13 cellular contexts compared by ENCODE assay signal in genomic region chr1:100076744-100077143, GRCh38. TPM values are rescaled to one million over a fixed set of nuclear protein-coding genes. Genes with fewer than 3 reads are reported as not detected.
DNase-seq lines count a peak whose midpoint lies in the region; ATAC-seq, FAIRE-seq and TF ChIP-seq lines count a peak whose summit lies in the region.
"Had no signal": no experiment of that assay in that cellular context is flagged by ENCODE, and none has a peak within 500 bp of the region (broad histone marks: within the 10 kb centered on the region; RNA-seq: fewer than 3 reads in every experiment).

No MANE protein-coding gene starts in this region.

- peaks cover 4% of the 10 kb centered on the region for H3K4me1 Mint-ChIP-seq in mesothelial cell of epicardium
- peaks cover 3% of the 10 kb centered on the region for H3K4me1 Mint-ChIP-seq in T-helper 2 cell treated with Interferon-gamma antibody and Interleukin-4, amounts not matched to agents 5 μg/mL and 100 μg/mL, for 36 hours (ENCODE audit: low read depth)
- peaks cover 12% of the 10 kb centered on the region for H3K4me1 Mint-ChIP-seq in WTC11

- peak; percentile 82 for FAIRE-seq in GM19239 (lab: Jason Lieb, UNC)

- CTCF ChIA-PET in WTC11 (lab: Charles Lee): no interaction called here

- H3K27ac Mint-ChIP-seq in mesothelial cell of epicardium: no peak overlapping the region
- no peak overlapping the region for H3K27ac Mint-ChIP-seq in T-helper 2 cell treated with Interferon-gamma antibody and Interleukin-4, amounts not matched to agents 5 μg/mL and 100 μg/mL, for 36 hours
- no peak overlapping the region for H3K27ac Mint-ChIP-seq in WTC11
- H3K27ac Mint-ChIP-seq: activated naive CD8-positive, alpha-beta T cell treated with anti-CD3 and anti-CD28 coated beads, Interleukin-2, amount 10 ng/mL, durations not matched to agents 7 days and 5 days had no signal

- no peak overlapping the region for H3K4me3 Mint-ChIP-seq in mesothelial cell of epicardium
- no peak overlapping the region for H3K4me3 Mint-ChIP-seq in T-helper 2 cell treated with Interferon-gamma antibody and Interleukin-4, amounts not matched to agents 5 μg/mL and 100 μg/mL, for 36 hours
- no peak overlapping the region for H3K4me3 Mint-ChIP-seq in WTC11
- H3K4me3 Mint-ChIP-seq: activated B cell treated with CpG ODN at 0.5 μM for 24 hours; activated naive CD8-positive, alpha-beta T cell treated with anti-CD3 and anti-CD28 coated beads, Interleukin-2, amount 10 ng/mL, durations not matched to agents 7 days and 5 days; stimulated activated naive CD8-positive, alpha-beta T cell treated with anti-CD3 and anti-CD28 coated beads, Interleukin-15, Interleukin-2, amounts not matched to agents 100 ng/mL and 50 ng/mL, for 24 hours had no signal

- TF ChIP-seq CTCF in GM10266 (IDR thresholded peaks at IDR 0.05; ENCODE audit: control insufficient read depth, insufficient read depth, low read depth, missing control alignments) (no peak), mesothelial cell of epicardium (IDR thresholded peaks at IDR 0.05; ENCODE audit: unreplicated experiment) (no peak), WTC11 (IDR thresholded peaks at IDR 0.05) (no peak)

- ATAC-seq in HG02763 (IDR thresholded peaks at IDR 0.05; ENCODE audit: unreplicated experiment) (peak; percentile 61), HG03520 (IDR thresholded peaks at IDR 0.05; ENCODE audit: unreplicated experiment) (peak; percentile 70), WTC11 (no peak)

- DNase-seq in GM10266 (ENCODE audit: extremely low spot score): peak; percentile 50
- DNase-seq in GM19239 (ENCODE audit: insufficient read length, low spot score): no peak
- DNase-seq in mesothelial cell of epicardium (ENCODE audit: low spot score in 2 of 2, unreplicated experiment in 2 of 2): no peak
- DNase-seq in T-helper 2 cell treated with Interferon-gamma antibody and Interleukin-4, amounts not matched to agents 5 μg/mL and 100 μg/mL, for 36 hours (ENCODE audit: low spot score): no peak
- DNase-seq in glomerular visceral epithelial cell (ENCODE audit: extremely low spot score): no peak
- no peak for DNase-seq in WTC11 (ENCODE audit: low spot score)
- DNase-seq: activated B cell treated with CpG ODN at 0.5 μM for 24 hours; activated naive CD8-positive, alpha-beta T cell treated with anti-CD3 and anti-CD28 coated beads, Interleukin-2, amount 10 ng/mL, durations not matched to agents 7 days and 5 days; AML-193; NCI-H1930 had no signal

- H3K27me3 Mint-ChIP-seq in mesothelial cell of epicardium (ENCODE audit: low read depth) (no peaks in the 10 kb centered on the region), WTC11 (ENCODE audit: low read depth) (no peaks in the 10 kb centered on the region)
- H3K27me3 Mint-ChIP-seq in T-helper 2 cell treated with Interferon-gamma antibody and Interleukin-4, amounts not matched to agents 5 μg/mL and 100 μg/mL, for 36 hours (ENCODE audit: low read depth): no peaks in the 10 kb centered on the region
- H3K27me3 Mint-ChIP-seq: activated B cell treated with CpG ODN at 0.5 μM for 24 hours; activated naive CD8-positive, alpha-beta T cell treated with anti-CD3 and anti-CD28 coated beads, Interleukin-2, amount 10 ng/mL, durations not matched to agents 7 days and 5 days; stimulated activated naive CD8-positive, alpha-beta T cell treated with anti-CD3 and anti-CD28 coated beads, Interleukin-15, Interleukin-2, amounts not matched to agents 100 ng/mL and 50 ng/mL, for 24 hours had no signal

- H3K9me3 Mint-ChIP-seq in mesothelial cell of epicardium (no peaks in the 10 kb centered on the region), WTC11 (no peaks in the 10 kb centered on the region)
- H3K9me3 Mint-ChIP-seq in T-helper 2 cell treated with Interferon-gamma antibody and Interleukin-4, amounts not matched to agents 5 μg/mL and 100 μg/mL, for 36 hours: no peaks in the 10 kb centered on the region
- H3K9me3 Mint-ChIP-seq: activated B cell treated with CpG ODN at 0.5 μM for 24 hours; activated naive CD8-positive, alpha-beta T cell treated with anti-CD3 and anti-CD28 coated beads, Interleukin-2, amount 10 ng/mL, durations not matched to agents 7 days and 5 days; stimulated activated naive CD8-positive, alpha-beta T cell treated with anti-CD3 and anti-CD28 coated beads, Interleukin-15, Interleukin-2, amounts not matched to agents 100 ng/mL and 50 ng/mL, for 24 hours had no signal

- peaks cover 39% of the 10 kb centered on the region for H3K36me3 Mint-ChIP-seq in mesothelial cell of epicardium
- peaks cover 54% of the 10 kb centered on the region for H3K36me3 Mint-ChIP-seq in T-helper 2 cell treated with Interferon-gamma antibody and Interleukin-4, amounts not matched to agents 5 μg/mL and 100 μg/mL, for 36 hours (ENCODE audit: low read depth)
- H3K36me3 Mint-ChIP-seq in WTC11: peaks cover 52% of the 10 kb centered on the region

- POLR2A ChIA-PET in WTC11 (lab: Charles Lee): no interaction called here

TF ChIP-seq in WTC11, 78 proteins besides CTCF, POLR2A, EP300 and RAD21 (continues in another document):
- TF ChIP-seq IRF2 (CRISPR knock-in tag; IDR thresholded peaks at IDR 0.05; ENCODE audit: borderline replicate concordance, low read depth) (no peak), NFYB (CRISPR knock-in tag; conservative IDR thresholded peaks at IDR 0.05; ENCODE audit: low read depth) (no peak), ESRRA (CRISPR knock-in tag; IDR thresholded peaks at IDR 0.05; ENCODE audit: borderline replicate concordance) (no peak), SOX15 (CRISPR knock-in tag; IDR thresholded peaks at IDR 0.05) (no peak), STAT6 (CRISPR knock-in tag; conservative IDR thresholded peaks at IDR 0.05; ENCODE audit: low read depth) (no peak), GTF2I (CRISPR knock-in tag; conservative IDR thresholded peaks at IDR 0.05) (no peak), ZNF425 (CRISPR knock-in tag; conservative IDR thresholded peaks at IDR 0.05) (no peak), ZNF121 (CRISPR knock-in tag; IDR thresholded peaks at IDR 0.05) (no peak)
- TF ChIP-seq, protein P1, sequence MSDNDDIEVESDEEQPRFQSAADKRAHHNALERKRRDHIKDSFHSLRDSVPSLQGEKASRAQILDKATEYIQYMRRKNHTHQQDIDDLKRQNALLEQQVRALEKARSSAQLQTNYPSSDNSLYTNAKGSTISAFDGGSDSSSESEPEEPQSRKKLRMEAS (CRISPR knock-in tag; IDR thresholded peaks at IDR 0.05): no peak
- TF ChIP-seq, protein P2, sequence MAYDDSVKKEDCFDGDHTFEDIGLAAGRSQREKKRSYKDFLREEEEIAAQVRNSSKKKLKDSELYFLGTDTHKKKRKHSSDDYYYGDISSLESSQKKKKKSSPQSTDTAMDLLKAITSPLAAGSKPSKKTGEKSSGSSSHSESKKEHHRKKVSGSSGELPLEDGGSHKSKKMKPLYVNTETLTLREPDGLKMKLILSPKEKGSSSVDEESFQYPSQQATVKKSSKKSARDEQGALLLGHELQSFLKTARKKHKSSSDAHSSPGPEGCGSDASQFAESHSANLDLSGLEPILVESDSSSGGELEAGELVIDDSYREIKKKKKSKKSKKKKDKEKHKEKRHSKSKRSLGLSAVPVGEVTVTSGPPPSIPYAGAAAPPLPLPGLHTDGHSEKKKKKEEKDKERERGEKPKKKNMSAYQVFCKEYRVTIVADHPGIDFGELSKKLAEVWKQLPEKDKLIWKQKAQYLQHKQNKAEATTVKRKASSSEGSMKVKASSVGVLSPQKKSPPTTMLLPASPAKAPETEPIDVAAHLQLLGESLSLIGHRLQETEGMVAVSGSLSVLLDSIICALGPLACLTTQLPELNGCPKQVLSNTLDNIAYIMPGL (CRISPR knock-in tag; IDR thresholded peaks at IDR 0.05): no peak

RNA-seq across cellular contexts. Expression of gene SASS6, which starts 56.0 kb away (rescaled TPM):
- total RNA-seq in mesothelial cell of epicardium: 5.9 to 6.7 TPM (median 6.2 TPM) in 3 replicates
- total RNA-seq in WTC11 (2021): 13.0 to 13.6 TPM (median 13.6 TPM) in 3 replicates

RNA-seq across cellular contexts. Expression of gene TRMT13, which starts 56.2 kb away (rescaled TPM):
- total RNA-seq in mesothelial cell of epicardium: 24.7 to 28.5 TPM (median 28.5 TPM) in 3 replicates
- total RNA-seq in WTC11 (2021): 10.7 to 12.8 TPM (median 12.7 TPM) in 3 replicates
